Comparison of ENCODE assay signal across 8 cellular contexts in genomic region chr6:4776493-4776966, GRCh38. TPM values are rescaled to one million over a fixed set of nuclear protein-coding genes. Genes with fewer than 3 reads are reported as not detected.
A peak's percentile ranks its signal among the peaks of the same experiment; 100 is the strongest.
DNase-seq lines count a peak whose midpoint lies in the region; ATAC-seq and TF ChIP-seq lines count a peak whose summit lies in the region.

No MANE protein-coding gene starts in this region.

- 11% methylated on average over 5 of the region's 77 CpGs; no CpG with 5 or more reads in 1 of the 2 donors for WGBS in upper lobe of left lung, 2 donors

- H3K4me3 Mint-ChIP-seq in HFFc6 (peak overlapping the region; percentile 90; the same call in 1 of the 2 replicates), mesothelial cell of epicardium (peak overlapping the region; percentile 87)

- TF ChIP-seq CTCF in HFFc6 (IDR thresholded peaks at IDR 0.05) (no peak), Peyer's patch (IDR thresholded peaks at IDR 0.05) (no peak), mesothelial cell of epicardium (IDR thresholded peaks at IDR 0.05; ENCODE audit: unreplicated experiment) (no peak), upper lobe of left lung (IDR thresholded peaks at IDR 0.05) (no peak)

- H3K9me3 ChIP-seq in Peyer's patch, result no peaks in the 10 kb centered on the region
- H3K9me3 ChIP-seq in upper lobe of left lung, result no peaks in the 10 kb centered on the region

- peaks cover 18% of the 10 kb centered on the region for H3K9me3 Mint-ChIP-seq in HFFc6
- H3K9me3 Mint-ChIP-seq in mesothelial cell of epicardium, result peaks cover 9% of the 10 kb centered on the region

- peaks cover 0 to 19% (median under 1%) of the 10 kb centered on the region in 4 donors for H3K4me1 ChIP-seq in Peyer's patch
- peaks cover 6 to 28% (median 14%) of the 10 kb centered on the region in 4 donors for H3K4me1 ChIP-seq in upper lobe of left lung

- no peak for TF ChIP-seq POLR2A in Peyer's patch (IDR thresholded peaks at IDR 0.05)
- TF ChIP-seq POLR2A in upper lobe of left lung (IDR thresholded peaks at IDR 0.05), result no peak

- H3K27ac ChIP-seq in Peyer's patch (peak overlapping the region; percentile 76 to 92 (median 84)), upper lobe of left lung (peak overlapping the region; percentile 78 to 93 (median 84))

- peak in 1 of 2 donors; percentile 16 for ATAC-seq in upper lobe of left lung (ENCODE audit: low FRiP score in 2 of 2)

- H3K36me3 ChIP-seq in Peyer's patch (no peaks in the 10 kb centered on the region), upper lobe of left lung (no peaks in the 10 kb centered on the region)

- DNase-seq in activated CD4-positive, alpha-beta T cell treated with anti-CD3 and anti-CD28 coated beads for 24 hours (ENCODE audit: low read depth in 2 of 2), result peak; percentile 23 to 27
- no peak for DNase-seq in activated CD4-positive, alpha-beta T cell treated with anti-CD3 and anti-CD28 coated beads for 1 hour
- DNase-seq in HFFc6 (no peak), Peyer's patch (peak in 2 of 3 donors; percentile 30 to 50), dermis blood vessel endothelial cell (peak; percentile 71), mesothelial cell of epicardium (ENCODE audit: low spot score in 2 of 2, unreplicated experiment in 2 of 2) (peak in 1 of 2 experiments; percentile 46), upper lobe of left lung (peak in 1 of 2 donors; percentile 41), A172 (ENCODE audit: low spot score) (no peak)

- TF ChIP-seq EP300 in upper lobe of left lung (IDR thresholded peaks at IDR 0.05), result no peak

- H3K36me3 Mint-ChIP-seq in HFFc6 (ENCODE audit: low read depth) (peaks cover 20% of the 10 kb centered on the region), mesothelial cell of epicardium (peaks cover 9% of the 10 kb centered on the region)

- H3K4me3 ChIP-seq in Peyer's patch (peak overlapping the region; percentile 75 to 95 (median 82)), upper lobe of left lung (peak overlapping the region; percentile 76 to 91 (median 78))

- H3K27me3 Mint-ChIP-seq in HFFc6 (ENCODE audit: insufficient read depth), result peaks cover 6% of the 10 kb centered on the region
- H3K27me3 Mint-ChIP-seq in mesothelial cell of epicardium (ENCODE audit: low read depth), result peaks cover 19% of the 10 kb centered on the region

- H3K4me1 Mint-ChIP-seq in HFFc6 (ENCODE audit: low read depth) (peaks cover 44% of the 10 kb centered on the region), mesothelial cell of epicardium (peaks cover 43% of the 10 kb centered on the region)

- H3K27me3 ChIP-seq in Peyer's patch (no peaks in the 10 kb centered on the region), upper lobe of left lung (no peaks in the 10 kb centered on the region)

- no peak overlapping the region for H3K27ac Mint-ChIP-seq in HFFc6
- H3K27ac Mint-ChIP-seq in mesothelial cell of epicardium, result no peak overlapping the region

RNA-seq across cellular contexts. Expression of gene CDYL, which starts 0.3 kb away (rescaled TPM):
- 10 to 100 TPM; 28.4 to 34.8 (median 33.8) TPM for total RNA-seq in HFFc6 (2021; fragmentation: NEBNext Ultra II Directional; extraction: Animal tissue kit (Norgen Biotek cat#: 25700))
- 10 to 100 TPM; 31.2 to 77.6 (median 35.2) TPM for total RNA-seq in Peyer's patch
- total RNA-seq in dermis blood vessel endothelial cell, result 29.3 and 31.8 TPM in 2 replicates
- 104 to 112 TPM (median 109 TPM) in 3 replicates for total RNA-seq in mesothelial cell of epicardium
- total RNA-seq in upper lobe of left lung, result 10 to 100 TPM; 17.6 to 48.9 (median 32.9) TPM
- total RNA-seq in A172 (2014; rRNA removed; shearing (Covaris generic)), result 28.9 and 32.0 TPM in 2 replicates

Comparison
In these comparisons a context has a peak if more than half of its experiments do, and no peak if none do; other contexts are left out.
1. DNase-seq: peak in activated CD4-positive, alpha-beta T cell treated with anti-CD3 and anti-CD28 coated beads for 24 hours (2 of 2), Peyer's patch (2 of 3) and dermis blood vessel endothelial cell (single experiment); none in activated CD4-positive, alpha-beta T cell treated with anti-CD3 and anti-CD28 coated beads for 1 hour (single experiment), HFFc6 (single experiment) and A172 (single experiment).